7 cellular contexts compared by ENCODE assay signal in genomic region chr1:36397083-36397377, GRCh38. TPM values are rescaled to one million over a fixed set of nuclear protein-coding genes. Genes with fewer than 3 reads are reported as not detected.
DNase-seq lines count a peak whose midpoint lies in the region; ATAC-seq and TF ChIP-seq lines count a peak whose summit lies in the region.

No MANE protein-coding gene starts in this region.

- peak overlapping the region; percentile 89 to 94 (median 92) for H3K27ac Mint-ChIP-seq in nephron

- in situ Hi-C loops in G401 (cut with HindIII; ENCODE audit: low sequenced_read_pairs) = no loop called here

- peaks cover 10% of the 10 kb centered on the region for H3K36me3 Mint-ChIP-seq in nephron (ENCODE audit: low read depth)

- H3K27me3 ChIP-seq in MG63 = no peaks in the 10 kb centered on the region
- H3K27me3 ChIP-seq in effector memory CD4-positive, alpha-beta T cell (replicated peaks; ENCODE audit: control insufficient read depth, insufficient read depth, low read length, poor library complexity, severe bottlenecking) = no peaks in the 10 kb centered on the region

- peaks cover 10% of the 10 kb centered on the region for H3K4me1 ChIP-seq in effector memory CD4-positive, alpha-beta T cell (ENCODE audit: control insufficient read depth, insufficient read depth, low read length, poor library complexity, severe bottlenecking)

- peaks cover 23% of the 10 kb centered on the region for H3K36me3 ChIP-seq in MG63
- H3K36me3 ChIP-seq in effector memory CD4-positive, alpha-beta T cell (ENCODE audit: control insufficient read depth, insufficient read depth, low read length) = peaks cover 24% of the 10 kb centered on the region

- ATAC-seq in GM21526 (IDR thresholded peaks at IDR 0.05; ENCODE audit: low FRiP score, unreplicated experiment) = peak; percentile 11

- peak overlapping the region; percentile 82 for H3K27ac ChIP-seq in effector memory CD4-positive, alpha-beta T cell (ENCODE audit: insufficient read depth, low read length, poor library complexity, severe bottlenecking)

- peak overlapping the region; percentile 95 to 97 (median 96) for H3K4me3 Mint-ChIP-seq in nephron

- DNase-seq in MG63 (peak; percentile 40), OCI-M1 (lab: John Stamatoyannopoulos, UW) (no peak), G401 (ENCODE audit: low spot score) (no peak), dedifferentiated amniotic fluid mesenchymal stem cell (ENCODE audit: extremely low spot score) (no peak)
- DNase-seq in effector memory CD4-positive, alpha-beta T cell = no peak

- no peak for TF ChIP-seq CTCF in nephron (IDR thresholded peaks at IDR 0.05; ENCODE audit: unreplicated experiment in 3 of 3)

- peaks cover 24% of the 10 kb centered on the region for H3K4me1 Mint-ChIP-seq in nephron

- no peaks in the 10 kb centered on the region for H3K27me3 Mint-ChIP-seq in nephron (ENCODE audit: low read depth)

- H3K4me3 ChIP-seq in MG63 = peak overlapping the region; percentile 83
- H3K4me3 ChIP-seq in effector memory CD4-positive, alpha-beta T cell (ENCODE audit: insufficient read depth, low read depth, low read length, poor library complexity, severe bottlenecking) = peak overlapping the region; percentile 80

- no peaks in the 10 kb centered on the region for H3K9me3 Mint-ChIP-seq in nephron

- H3K9me3 ChIP-seq in MG63 = no peaks in the 10 kb centered on the region
- no peaks in the 10 kb centered on the region for H3K9me3 ChIP-seq in effector memory CD4-positive, alpha-beta T cell (ENCODE audit: control insufficient read depth, low read length)

RNA-seq across cellular contexts. Expression of gene LSM10, which starts 0.7 kb away (rescaled TPM):
- total RNA-seq in MG63 (2014; rRNA removed; shearing (Covaris generic); ENCODE audit: low replicate concordance) = 32.0 and 53.7 TPM in 2 replicates
- total RNA-seq in G401 (2014; rRNA removed; shearing (Covaris generic)) = 37.5 and 57.9 TPM in 2 replicates

RNA-seq across cellular contexts. Expression of gene STK40, which starts 11.3 kb away (rescaled TPM):
- 10.0 and 13.2 TPM in 2 replicates for total RNA-seq in MG63 (2014; rRNA removed; shearing (Covaris generic); ENCODE audit: low replicate concordance)
- 13.6 and 19.9 TPM in 2 replicates for total RNA-seq in G401 (2014; rRNA removed; shearing (Covaris generic))

RNA-seq across cellular contexts. Expression of gene OSCP1, which starts 53.2 kb away (rescaled TPM):
- total RNA-seq in MG63 (2014; rRNA removed; shearing (Covaris generic); ENCODE audit: low replicate concordance) = 5.7 and 10.5 TPM in 2 replicates
- total RNA-seq in G401 (2014; rRNA removed; shearing (Covaris generic)) = 16.2 and 27.3 TPM in 2 replicates
